ENCODE assay signal across 23 cellular contexts in genomic region chr3:171844873-171845272, GRCh38. TPM values are rescaled to one million over a fixed set of nuclear protein-coding genes. Genes with fewer than 3 reads are reported as not detected.
A peak's percentile ranks its signal among the peaks of the same experiment; 100 is the strongest.
DNase-seq lines count a peak whose midpoint lies in the region; ATAC-seq, FAIRE-seq and TF ChIP-seq lines count a peak whose summit lies in the region.
"Had no signal": no experiment of that assay in that cellular context is flagged by ENCODE, and none has a peak within 500 bp of the region (broad histone marks: within the 10 kb centered on the region; RNA-seq: fewer than 3 reads in every experiment).

No MANE protein-coding gene starts in this region.

- H3K4me3 Mint-ChIP-seq in Calu3 (ENCODE audit: low read depth, unreplicated experiment), result no peak overlapping the region
- H3K4me3 Mint-ChIP-seq in osteocyte (ENCODE audit: unreplicated experiment), result no peak overlapping the region
- H3K4me3 Mint-ChIP-seq: CD4-positive, alpha-beta T cell; H9; IgD-negative memory B cell had no signal

- H3K4me2 ChIP-seq in A549, result peak overlapping the region; percentile 28

- H3K9me3 ChIP-seq in A549 (no peaks in the 10 kb centered on the region), uterus (no peaks in the 10 kb centered on the region)
- H3K9me3 ChIP-seq: BE2C had no signal

- TF ChIP-seq CTCF in A549 (IDR thresholded peaks at IDR 0.05) (no peak), Calu3 (IDR thresholded peaks at IDR 0.05; ENCODE audit: unreplicated experiment) (no peak), osteocyte (IDR thresholded peaks at IDR 0.05) (no peak), uterus (IDR thresholded peaks at IDR 0.05) (no peak)

- peaks cover 4% of the 10 kb centered on the region for H3K36me3 Mint-ChIP-seq in Calu3 (ENCODE audit: insufficient read depth, unreplicated experiment)
- peaks cover 1% of the 10 kb centered on the region for H3K36me3 Mint-ChIP-seq in osteocyte (ENCODE audit: unreplicated experiment)
- H3K36me3 Mint-ChIP-seq: IgD-negative memory B cell had no signal

- no peaks in the 10 kb centered on the region for H3K27me3 ChIP-seq in uterus
- H3K27me3 ChIP-seq: BE2C had no signal

- intact Hi-C loops in Calu3 (cut with micrococcal nuclease; ENCODE audit: unreplicated experiment) (loop anchor here (1.0 kb wide), 3 partner anchors 29 to 194 kb away; partner anchors contain the start of gene FNDC3B), uterus (cut with DNase I; ENCODE audit: low total_unique reads) (no loop called here)

- peaks cover 3% of the 10 kb centered on the region for H3K9me3 Mint-ChIP-seq in Calu3 (ENCODE audit: low read depth, unreplicated experiment)
- H3K9me3 Mint-ChIP-seq in osteocyte (ENCODE audit: unreplicated experiment), result peaks cover 4% of the 10 kb centered on the region
- H3K9me3 Mint-ChIP-seq: CD4-positive, alpha-beta T cell; H9 had no signal

- CTCF ChIA-PET in A549 (lab: Yijun Ruan, JAX) (interaction anchor here (1.4 kb wide), 1 partner anchor 11 kb away, joined by 3 read pairs; no protein-coding TSS in a partner anchor), Calu3 (lab: Charles Lee) (interaction anchor here (0.7 to 1.0 kb wide), 2 partner anchors 12 to 193 kb away, joined by 3 read pairs; no protein-coding TSS in a partner anchor)

- H3K27me3 Mint-ChIP-seq in Calu3 (ENCODE audit: unreplicated experiment), result no peaks in the 10 kb centered on the region
- no peaks in the 10 kb centered on the region for H3K27me3 Mint-ChIP-seq in osteocyte (ENCODE audit: unreplicated experiment)
- H3K27me3 Mint-ChIP-seq: CD4-positive, alpha-beta T cell had no signal

- 64% methylated on average over 2 of the region's 2 CpGs for WGBS in A549 (ENCODE audit: missing lambda C conversion rate)

- POLR2A ChIA-PET in A549 (lab: Yijun Ruan, JAX), result no interaction called here

- H3K36me3 ChIP-seq in uterus, result no peaks in the 10 kb centered on the region
- H3K36me3 ChIP-seq: BE2C had no signal

- H3K4me3 ChIP-seq in A549, result no peak overlapping the region
- H3K4me3 ChIP-seq in uterus, result no peak overlapping the region

- FAIRE-seq in A549 (lab: Jason Lieb, UNC), result no peak
- FAIRE-seq in RCC 7860 (lab: Jason Lieb, UNC), result no peak
- FAIRE-seq: GM19239, H1 had no signal

- ATAC-seq in A549, result no peak
- ATAC-seq in HG03442 (IDR thresholded peaks at IDR 0.05; ENCODE audit: unreplicated experiment), result no peak

- no peak for DNase-seq in A549 (ENCODE audit: low read depth in 1 of 2, low spot score in 1 of 2)
- DNase-seq in Calu3, result no peak
- DNase-seq in RCC 7860 (ENCODE audit: low spot score), result peak; percentile 29
- DNase-seq in osteocyte (ENCODE audit: extremely low spot score, unreplicated experiment), result no peak
- DNase-seq in uterus, result no peak
- no peak for DNase-seq in NCI-H2227 (lab: John Stamatoyannopoulos, UW; ENCODE audit: unreplicated experiment)
- DNase-seq: BE2C; CD4-positive, alpha-beta T cell; DMS153; DMS79; GDM1; H9; KBM-7 had no signal

- no TSS peak for BruUV-seq in Calu3 (replicated peaks; lab: Mats Ljungman, UMichigan)

- H3K27ac Mint-ChIP-seq in Calu3 (ENCODE audit: unreplicated experiment) (peak overlapping the region; percentile 31), osteocyte (ENCODE audit: unreplicated experiment) (peak overlapping the region; percentile 24)
- H3K27ac Mint-ChIP-seq: CD4-positive, alpha-beta T cell; H9; IgD-negative memory B cell had no signal

- H3K4me1 ChIP-seq in A549 (peaks cover 43% of the 10 kb centered on the region), uterus (no peaks in the 10 kb centered on the region)
- H3K4me1 ChIP-seq: BE2C had no signal

- no peak for TF ChIP-seq EP300 in A549 (IDR thresholded peaks at IDR 0.05)

- no peak for TF ChIP-seq POLR2A in A549 (IDR thresholded peaks at IDR 0.05; ENCODE audit: low read length)
- no peak for TF ChIP-seq POLR2A in uterus (IDR thresholded peaks at IDR 0.05)

- H3K4me1 Mint-ChIP-seq in Calu3 (ENCODE audit: low read depth, unreplicated experiment), result peaks cover 63% of the 10 kb centered on the region
- peaks cover 67% of the 10 kb centered on the region for H3K4me1 Mint-ChIP-seq in osteocyte (ENCODE audit: unreplicated experiment)
- H3K4me1 Mint-ChIP-seq: IgD-negative memory B cell had no signal

- H3K27ac ChIP-seq in A549 (peak overlapping the region; percentile 7 to 28; a peak in 3 of 6 replicates), uterus (no peak overlapping the region)
- H3K27ac ChIP-seq: C4-2B, HL-60 had no signal

- TF ChIP-seq RAD21 in A549 (conservative IDR thresholded peaks at IDR 0.05 in 1 of 2, IDR thresholded peaks at IDR 0.05 in 1 of 2), result no peak

TF ChIP-seq in A549, 52 proteins besides CTCF, POLR2A, EP300 and RAD21:
- TF ChIP-seq FOSL2 (IDR thresholded peaks at IDR 0.05), result no peak
- TF ChIP-seq FOSL2 (CRISPR knock-in tag; IDR thresholded peaks at IDR 0.05), result peak; percentile 34; the same call in 1 of the 2 replicates
- TF ChIP-seq MYC (IDR thresholded peaks at IDR 0.05; ENCODE audit: borderline replicate concordance, low read length), result no peak
TF ChIP-seq in A549: peak in this region for 1.

RNA-seq across cellular contexts. Expression of gene TMEM212, which starts 1.7 kb away (rescaled TPM):
- polyA plus RNA-seq in A549 (2011; rRNA removed), result not detected in 2 replicates
- not detected in 2 replicates for polyA plus RNA-seq in A549 (2012; cell fraction: cytosol; rRNA removed)
- not detected in 2 replicates for polyA plus RNA-seq in A549 (2012; cell fraction: nucleus; rRNA removed)
- polyA plus RNA-seq in A549 (2017; fragmentation: RNase III; extraction: RNeasy Plus Mini Kit Qiagen cat#74134 plus additional on column Dnase treatment), result not detected in 3 replicates
- polyA minus RNA-seq in A549 (2011; rRNA and poly(A)+ RNA removed), result not detected in 2 replicates
- total RNA-seq in Calu3 (2022), result not detected in 2 replicates
- total RNA-seq in osteocyte, result not detected in 2 replicates
- total RNA-seq in uterus, result 1 to 10 TPM in 1 of 4 donors, not detected in 3; 1.2 TPM
- total RNA-seq: A172; Caco-2; CD4-positive, alpha-beta T cell; Daoy; H1; H9; HT1080 had no signal
- polyA plus RNA-seq: H1, IgD-negative memory B cell had no signal

RNA-seq across cellular contexts. Expression of gene PLD1, which starts 34.6 kb away (rescaled TPM):
- polyA plus RNA-seq in A549 (2011; rRNA removed) (26.6 and 27.2 TPM in 2 replicates), A549 (2017; fragmentation: RNase III; extraction: RNeasy Plus Mini Kit Qiagen cat#74134 plus additional on column Dnase treatment) (5.2 to 7.3 TPM (median 6.6 TPM) in 3 replicates)
- 4.6 and 6.0 TPM in 2 replicates for polyA plus RNA-seq in A549 (2012; cell fraction: cytosol; rRNA removed)
- 7.7 and 16.9 TPM in 2 replicates for polyA plus RNA-seq in A549 (2012; cell fraction: nucleus; rRNA removed)
- polyA minus RNA-seq in A549 (2011; rRNA and poly(A)+ RNA removed), result 36.8 and 43.7 TPM in 2 replicates
- total RNA-seq in Calu3 (2022) (58.5 and 61.2 TPM in 2 replicates), osteocyte (13.9 and 15.2 TPM in 2 replicates), uterus (10 to 100 TPM; 15.6 to 94.8 (median 30.8) TPM)
- polyA plus RNA-seq: IgD-negative memory B cell had no signal

Comparison
In these comparisons a context has a peak if more than half of its experiments do, and no peak if none do; other contexts are left out.
1. H3K27ac ChIP-seq: peak in A549 (2 of 2); none in uterus (0 of 2).